1 cellular context compared by ENCODE assay signal in genomic region chr10:102114861-102115618, GRCh38.
A peak's percentile ranks its signal among the peaks of the same experiment; 100 is the strongest.
TF ChIP-seq lines count a peak whose summit lies in the region.

No MANE protein-coding gene starts in this region.

TF ChIP-seq in endothelial cell of umbilical vein, 7 proteins besides CTCF, POLR2A, EP300 and RAD21:
- TF ChIP-seq EZH2 (IDR thresholded peaks at IDR 0.05; ENCODE audit: borderline replicate concordance, low read depth, low read length, severe bottlenecking) (no peak), POLR2AphosphoS5 (IDR thresholded peaks at IDR 0.05; ENCODE audit: insufficient read depth, low read depth, low read length) (peak; percentile 55)
TF ChIP-seq in endothelial cell of umbilical vein: peak in this region for 1.
